In the genomic region with DNA sequence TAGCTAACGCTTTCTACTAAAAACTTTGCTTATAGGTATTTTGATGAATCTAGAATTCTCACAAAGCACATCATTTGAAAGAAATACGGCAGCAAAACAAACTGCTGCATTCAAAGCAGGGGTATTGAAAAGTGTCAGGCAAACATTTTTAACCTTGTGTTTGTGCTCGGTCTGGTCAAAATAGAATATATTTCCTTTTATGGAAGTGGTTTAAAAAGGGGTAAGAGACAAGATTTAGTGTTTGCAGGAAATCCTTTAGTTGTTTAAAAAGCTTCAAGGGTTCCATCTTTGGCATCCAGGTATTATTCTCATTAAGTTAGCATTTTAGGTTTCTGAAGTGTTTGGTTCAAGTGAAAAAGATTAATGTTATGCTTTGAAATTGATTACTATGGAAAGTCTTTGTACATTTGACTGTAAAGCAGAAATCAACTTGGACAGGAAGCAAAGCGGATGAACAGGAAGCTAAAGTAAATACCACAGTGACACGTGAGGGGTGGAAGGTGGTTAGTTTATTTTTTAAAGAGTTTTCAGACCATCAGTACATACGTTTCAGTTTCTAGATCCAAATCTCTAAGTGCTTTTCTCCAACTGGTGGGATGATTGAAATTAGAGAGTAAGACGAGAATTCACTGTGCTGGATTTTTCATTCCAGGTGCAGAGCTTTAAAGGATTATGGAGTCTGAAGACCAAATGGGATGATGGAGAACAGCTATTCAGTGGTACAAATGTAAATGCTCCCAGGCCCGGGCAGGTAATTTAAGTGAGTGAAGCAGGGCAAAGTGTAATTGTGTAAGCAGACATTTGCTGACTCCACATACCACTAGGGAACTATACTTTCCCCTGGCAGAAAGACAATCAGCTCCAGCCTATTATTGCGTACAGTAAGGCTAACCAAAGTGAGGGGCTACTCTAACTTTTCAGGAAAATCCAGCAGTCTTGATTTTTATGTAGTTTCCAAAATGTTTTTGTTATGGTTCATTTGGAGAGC, we compare ENCODE assay signal across 1 cellular context.
TF ChIP-seq lines count a peak whose summit lies in the region.

No MANE protein-coding gene starts in this region.

TF ChIP-seq in GM12878, 131 proteins besides CTCF, POLR2A, EP300 and RAD21 (continued from another document):
- TF ChIP-seq NFIC (IDR thresholded peaks at IDR 0.05; ENCODE audit: low read depth, low read length), result peak; percentile 42; the same call in 1 of the 2 replicates
